Comparison of ENCODE assay signal across 9 cellular contexts in genomic region chr13:43787518-43787891, GRCh38. TPM values are rescaled to one million over a fixed set of nuclear protein-coding genes. Genes with fewer than 3 reads are reported as not detected.
DNase-seq lines count a peak whose midpoint lies in the region; ATAC-seq and TF ChIP-seq lines count a peak whose summit lies in the region.
"Had no signal": no experiment of that assay in that cellular context is flagged by ENCODE, and none has a peak within 500 bp of the region (broad histone marks: within the 10 kb centered on the region; RNA-seq: fewer than 3 reads in every experiment).

No MANE protein-coding gene starts in this region.

- DNase-seq in BJ (ENCODE audit: low read depth) (no peak), colonic mucosa (no peak), RWPE1 (ENCODE audit: low spot score) (no peak), NCI-H2081 treated with DMSO at 0.1 percent for 48 hours (lab: John Stamatoyannopoulos, UW) (no peak)
- no peak for DNase-seq in natural killer cell treated with Interleukin-12 subunit alpha and Interleukin-12 subunit beta and Interleukin-15 and Interleukin-18, amount 100 ng/mL, for 72 hours (ENCODE audit: low spot score)
- DNase-seq: SHP77 treated with DMSO at 0.1 percent for 48 hours had no signal

- peak in 1 of 2 donors; percentile 21 for ATAC-seq in natural killer cell treated with Interleukin-12 subunit alpha and Interleukin-12 subunit beta and Interleukin-15 and Interleukin-18, amount 100 ng/mL, for 72 hours
- ATAC-seq in esophagus mucosa (no peak), HG02840 (IDR thresholded peaks at IDR 0.05; ENCODE audit: low FRiP score, unreplicated experiment) (no peak)

- H3K27ac ChIP-seq in colonic mucosa (peak overlapping the region; percentile 66), RWPE1 (no peak overlapping the region)

- H3K4me3 ChIP-seq in BJ (ENCODE audit: low read depth, low read length), result peak overlapping the region; percentile 67
- H3K4me3 ChIP-seq in colonic mucosa, result peak overlapping the region; percentile 50

- H3K27me3 Mint-ChIP-seq in IgD-negative memory B cell, result peaks cover 33% of the 10 kb centered on the region
- H3K27me3 Mint-ChIP-seq in natural killer cell treated with Interleukin-12 subunit alpha and Interleukin-12 subunit beta and Interleukin-15 and Interleukin-18, amount 100 ng/mL, for 72 hours, result peaks cover 27 to 38% of the 10 kb centered on the region in 2 donors

- TF ChIP-seq CTCF in BJ (IDR thresholded peaks at IDR 0.05; ENCODE audit: insufficient read depth, low read depth, low read length), result no peak
- no peak for TF ChIP-seq CTCF in colonic mucosa (IDR thresholded peaks at IDR 0.05)
- TF ChIP-seq CTCF in RWPE1 (conservative IDR thresholded peaks at IDR 0.05; ENCODE audit: low read depth), result no peak

- H3K27ac Mint-ChIP-seq in IgD-negative memory B cell, result no peak overlapping the region
- no peak overlapping the region for H3K27ac Mint-ChIP-seq in natural killer cell treated with Interleukin-12 subunit alpha and Interleukin-12 subunit beta and Interleukin-15 and Interleukin-18, amount 100 ng/mL, for 72 hours

- H3K36me3 Mint-ChIP-seq in IgD-negative memory B cell, result peaks cover 1% of the 10 kb centered on the region
- H3K36me3 Mint-ChIP-seq in natural killer cell treated with Interleukin-12 subunit alpha and Interleukin-12 subunit beta and Interleukin-15 and Interleukin-18, amount 100 ng/mL, for 72 hours, result no peaks in the 10 kb centered on the region

- H3K36me3 ChIP-seq in BJ (ENCODE audit: control insufficient read depth, insufficient read depth, low read length) (no peaks in the 10 kb centered on the region), colonic mucosa (no peaks in the 10 kb centered on the region)

- H3K9ac ChIP-seq in colonic mucosa (ENCODE audit: low read depth in 2 of 2, low read length in 2 of 2), result no peak overlapping the region

- H3K4me3 Mint-ChIP-seq in IgD-negative memory B cell, result peak overlapping the region; percentile 70 to 82 (median 76)
- H3K4me3 Mint-ChIP-seq in natural killer cell treated with Interleukin-12 subunit alpha and Interleukin-12 subunit beta and Interleukin-15 and Interleukin-18, amount 100 ng/mL, for 72 hours, result peak overlapping the region; percentile 84

- intact Hi-C loops in colonic mucosa (cut with DNase I), result no loop called here

- peaks cover 7 to 13% (median 11%) of the 10 kb centered on the region in 3 donors for H3K4me1 Mint-ChIP-seq in IgD-negative memory B cell
- peaks cover 7 to 11% of the 10 kb centered on the region in 2 donors for H3K4me1 Mint-ChIP-seq in natural killer cell treated with Interleukin-12 subunit alpha and Interleukin-12 subunit beta and Interleukin-15 and Interleukin-18, amount 100 ng/mL, for 72 hours (ENCODE audit: low read depth in 2 of 2)

- no peaks in the 10 kb centered on the region for H3K9me3 Mint-ChIP-seq in IgD-negative memory B cell
- no peaks in the 10 kb centered on the region for H3K9me3 Mint-ChIP-seq in natural killer cell treated with Interleukin-12 subunit alpha and Interleukin-12 subunit beta and Interleukin-15 and Interleukin-18, amount 100 ng/mL, for 72 hours

- POLR2A ChIA-PET in BJ (lab: Charles Lee) (no interaction called here), RWPE1 (lab: Yijun Ruan, JAX; ENCODE audit: low non-redundant PET) (no interaction called here)

- H3K9me3 ChIP-seq in colonic mucosa, result no peaks in the 10 kb centered on the region

- CTCF ChIA-PET in BJ (lab: Yijun Ruan, JAX) (interaction anchor here (0.6 to 1.6 kb wide), 6 partner anchors 9 to 700 kb away, joined by 3 to 4 read pairs (median 3); no protein-coding TSS in a partner anchor), RWPE1 (lab: Yijun Ruan, JAX) (no interaction called here)

- H3K27me3 ChIP-seq in BJ (ENCODE audit: control insufficient read depth, insufficient read depth, low read length), result no peaks in the 10 kb centered on the region
- peaks cover 9% of the 10 kb centered on the region for H3K27me3 ChIP-seq in colonic mucosa

- H3K4me1 ChIP-seq in colonic mucosa, result peaks cover 3% of the 10 kb centered on the region

RNA-seq across cellular contexts. Expression of gene ENOX1, which starts 0.7 kb away (rescaled TPM):
- 2.1 TPM in 2 replicates for polyA plus RNA-seq in BJ (2011; rRNA removed)
- polyA minus RNA-seq in BJ (2011; rRNA and poly(A)+ RNA removed), result 2.0 and 3.3 TPM in 2 replicates
- polyA plus RNA-seq in IgD-negative memory B cell, result not detected
- total RNA-seq in colonic mucosa, result 1 to 10 TPM in 1 of 2 donors, under 1 TPM in 1; 0.22 to 1.4 TPM
- 10 to 100 TPM in 1 of 2 donors, under 1 TPM in 1; 0.14 to 11.7 TPM for total RNA-seq in natural killer cell treated with Interleukin-12 subunit alpha and Interleukin-12 subunit beta and Interleukin-15 and Interleukin-18, amount 100 ng/mL, for 72 hours
- 0.12 TPM for total RNA-seq in esophagus mucosa
